ENCODE assay signal across 11 cellular contexts in the genomic region with DNA sequence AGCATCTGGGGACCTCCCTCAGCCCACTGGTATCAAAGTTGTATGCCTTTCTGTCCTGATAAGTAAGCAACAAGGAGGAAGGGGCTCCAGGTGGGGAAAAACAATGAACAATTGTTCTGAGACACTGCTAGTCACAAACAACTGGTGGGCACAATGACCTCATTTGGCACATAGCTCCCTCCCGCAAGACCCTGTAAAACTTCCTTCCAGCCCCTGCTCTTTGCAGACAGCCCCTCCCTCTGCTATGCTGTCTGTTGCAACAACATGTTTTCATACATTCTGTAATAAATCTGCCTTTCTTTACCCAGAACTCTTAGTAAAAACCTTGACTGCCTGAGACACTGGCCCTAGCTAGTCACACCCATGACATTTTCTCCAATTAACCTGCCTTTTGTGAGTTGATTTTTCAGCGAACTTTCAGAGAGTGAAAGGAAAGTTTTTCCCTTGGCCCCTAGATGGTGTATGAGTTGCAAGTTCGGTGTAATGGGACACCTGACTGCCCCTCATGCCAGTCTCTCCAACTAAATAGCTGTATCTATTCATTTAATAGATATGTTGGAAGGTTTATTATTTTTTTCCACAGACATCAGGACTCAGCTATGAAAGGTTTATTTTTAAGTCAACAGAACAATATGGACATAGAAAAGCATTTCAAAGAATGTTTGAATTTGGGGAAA.
DNase-seq lines count a peak whose midpoint lies in the region; ATAC-seq, FAIRE-seq and TF ChIP-seq lines count a peak whose summit lies in the region.
"Had no signal": no experiment of that assay in that cellular context is flagged by ENCODE, and none has a peak within 500 bp of the region (broad histone marks: within the 10 kb centered on the region; RNA-seq: fewer than 3 reads in every experiment).

No MANE protein-coding gene starts in this region.

- CTCF ChIA-PET in A673 (lab: Charles Lee), result no interaction called here

- H3K79me2 ChIP-seq in H9 (ENCODE audit: insufficient read depth, low read length) (no peaks in the 10 kb centered on the region), keratinocyte (ENCODE audit: control insufficient read depth, insufficient read depth, low read length) (no peaks in the 10 kb centered on the region)

- intact Hi-C loops in A673 (cut with micrococcal nuclease; ENCODE audit: unreplicated experiment), result no loop called here

- H3K9me1 ChIP-seq in keratinocyte (ENCODE audit: control insufficient read depth, extremely low read depth, insufficient read depth, low read length), result no peaks in the 10 kb centered on the region

- POLR2A ChIA-PET in A673 (lab: Charles Lee; ENCODE audit: low non-redundant PET), result no interaction called here

- no peaks in the 10 kb centered on the region for H3K79me1 ChIP-seq in H9 (ENCODE audit: insufficient read depth, low read depth, low read length, poor library complexity, severe bottlenecking)

- peaks cover 22 to 30% of the 10 kb centered on the region in 2 experiments for H3K4me1 Mint-ChIP-seq in H9
- peaks cover 8% of the 10 kb centered on the region for H3K4me1 Mint-ChIP-seq in activated T-helper 17 cell treated with anti-CD3 and anti-CD28 coated beads, Interleukin-2, amount 50 U/mL, for 72 hours

- H2BK120ac ChIP-seq in H9 (ENCODE audit: low read depth, low read length, poor library complexity, severe bottlenecking), result no peak overlapping the region

- H3K36me3 Mint-ChIP-seq in H9 (ENCODE audit: insufficient read depth in 1 of 3, low read depth in 3 of 3), result peaks cover 2 to 28% (median 19%) of the 10 kb centered on the region in 3 experiments; a peak in 5 of 7 replicates
- H3K36me3 Mint-ChIP-seq in activated T-helper 17 cell treated with anti-CD3 and anti-CD28 coated beads, Interleukin-2, amount 50 U/mL, for 72 hours (ENCODE audit: low read depth), result peaks cover 82% of the 10 kb centered on the region

- no peak for ATAC-seq in activated T-helper 17 cell treated with anti-CD3 and anti-CD28 coated beads, Interleukin-2, amount 50 U/mL, for 72 hours (replicated peaks)
- ATAC-seq in GM21619 (IDR thresholded peaks at IDR 0.05; ENCODE audit: unreplicated experiment), result no peak
- no peak for ATAC-seq in GM21528 (IDR thresholded peaks at IDR 0.05; ENCODE audit: low FRiP score, unreplicated experiment)

- no peak overlapping the region for H4K8ac ChIP-seq in H9 (replicated peaks; ENCODE audit: insufficient read length, low read depth, low read length)

- H3K4ac ChIP-seq in H9 (ENCODE audit: low read depth, low read length), result no peak overlapping the region

- no peak overlapping the region for H2BK12ac ChIP-seq in H9 (ENCODE audit: insufficient read length, low read depth, low read length)

- H3K36me3 ChIP-seq in A673 (ENCODE audit: insufficient read depth, low read length, poor library complexity, severe bottlenecking) (no peaks in the 10 kb centered on the region), keratinocyte (ENCODE audit: control insufficient read depth in 2 of 2, extremely low read depth in 1 of 2, insufficient read depth in 2 of 2, low read length in 2 of 2) (peaks cover 0 to 2% of the 10 kb centered on the region in 2 experiments)

- no peak overlapping the region for H3K4me2 ChIP-seq in H9 (ENCODE audit: insufficient read depth, insufficient read length, low read length)
- no peak overlapping the region for H3K4me2 ChIP-seq in keratinocyte (ENCODE audit: control insufficient read depth, extremely low read depth, insufficient read depth, low read depth, low read length)

- TF ChIP-seq CTCF in A673 (conservative IDR thresholded peaks at IDR 0.05; ENCODE audit: low read depth, low read length) (0 out of 2 replicates have a peak, but pooled peaks have one; percentile 32), H9 (conservative IDR thresholded peaks at IDR 0.05) (peak; percentile 62), keratinocyte (optimal IDR thresholded peaks at IDR 0.05 in 1 of 3, IDR thresholded peaks at IDR 0.05 in 1 of 3, conservative IDR thresholded peaks at IDR 0.05 in 1 of 3; ENCODE audit: extremely low read depth in 1 of 3, insufficient read depth in 2 of 3, low read length in 3 of 3) (peak in 2 of 3 experiments; percentile 17 to 18)

- H3K23me2 ChIP-seq in H9 (ENCODE audit: insufficient read length, low read depth, low read length, poor library complexity, severe bottlenecking), result no peaks in the 10 kb centered on the region

- no peak overlapping the region for H2BK15ac ChIP-seq in H9 (ENCODE audit: low read depth, low read length)

- no peak overlapping the region for H3K18ac ChIP-seq in H9 (ENCODE audit: insufficient read length, low read depth, low read length)

- H4K5ac ChIP-seq in H9 (ENCODE audit: insufficient read length, low read depth, low read length), result no peak overlapping the region

- H3K4me1 ChIP-seq in A673 (ENCODE audit: insufficient read depth, low read length, poor library complexity, severe bottlenecking) (no peaks in the 10 kb centered on the region), H9 (ENCODE audit: insufficient read depth, low read length) (no peaks in the 10 kb centered on the region), keratinocyte (ENCODE audit: control insufficient read depth, extremely low read depth, insufficient read depth, low read length) (peaks cover 11% of the 10 kb centered on the region)

- H3K27ac ChIP-seq in A673 (ENCODE audit: low read depth, low read length, poor library complexity, severe bottlenecking) (no peak overlapping the region), H9 (ENCODE audit: insufficient read length, low read depth, low read length) (no peak overlapping the region), keratinocyte (ENCODE audit: control insufficient read depth, insufficient read depth, low read length) (no peak overlapping the region)
- H3K27ac ChIP-seq: neutrophil had no signal

- H3K9ac ChIP-seq in H9 (ENCODE audit: extremely low read depth, insufficient read length, low read length) (no peak overlapping the region), keratinocyte (ENCODE audit: control insufficient read depth, extremely low read depth, insufficient read depth, low read length) (no peak overlapping the region)

- H3K27me3 ChIP-seq in A673 (replicated peaks; ENCODE audit: insufficient read depth, low read depth, low read length, poor library complexity) (no peaks in the 10 kb centered on the region), H9 (ENCODE audit: insufficient read depth, low read length) (no peaks in the 10 kb centered on the region), keratinocyte (ENCODE audit: control insufficient read depth, extremely low read depth, insufficient read depth, low read length) (no peaks in the 10 kb centered on the region)
- H3K27me3 ChIP-seq: neutrophil had no signal

- H2AK5ac ChIP-seq in H9 (ENCODE audit: insufficient read length, low read length), result no peak overlapping the region

- no peak for FAIRE-seq in keratinocyte (lab: Jason Lieb, UNC)

- no peak overlapping the region for H2BK5ac ChIP-seq in H9 (ENCODE audit: insufficient read length, low read length)

- H4K91ac ChIP-seq in H9 (ENCODE audit: insufficient read length, low read depth, low read length), result no peak overlapping the region

- no peak overlapping the region for H3T11ph ChIP-seq in H9 (ENCODE audit: low read length)

- DNase-seq in A673 (ENCODE audit: low spot score) (no peak), H9 (no peak), keratinocyte (ENCODE audit: low read depth, low spot score) (no peak), GM19238 (ENCODE audit: insufficient read length, low spot score) (no peak), NCI-H510A (lab: John Stamatoyannopoulos, UW) (no peak)
- DNase-seq: NCI-H2029 had no signal

- H3K23ac ChIP-seq in H9 (ENCODE audit: insufficient read length, low read depth, low read length), result no peak overlapping the region

- H3K9me3 ChIP-seq in A673 (ENCODE audit: low read depth, low read length, poor library complexity, severe bottlenecking) (no peaks in the 10 kb centered on the region), H9 (ENCODE audit: control insufficient read depth, low read depth, low read length) (no peaks in the 10 kb centered on the region), keratinocyte (ENCODE audit: control insufficient read depth, low read depth, low read length) (no peaks in the 10 kb centered on the region)
- H3K9me3 ChIP-seq: neutrophil had no signal

- H3K4me3 Mint-ChIP-seq in H9, result no peak overlapping the region
- H3K4me3 Mint-ChIP-seq in activated T-helper 17 cell treated with anti-CD3 and anti-CD28 coated beads, Interleukin-2, amount 50 U/mL, for 72 hours, result no peak overlapping the region

- H3K56ac ChIP-seq in H9 (ENCODE audit: insufficient read length, low read depth, low read length), result no peak overlapping the region

- dilution Hi-C loops in keratinocyte (cut with MboI; ENCODE audit: extremely low pct_ligation_motif_present, low sequenced_read_pairs), result no loop called here

- H4K20me1 ChIP-seq in H9 (ENCODE audit: control insufficient read depth, insufficient read depth, insufficient read length) (no peaks in the 10 kb centered on the region), keratinocyte (ENCODE audit: control insufficient read depth, extremely low read depth, insufficient read depth, low read length) (no peaks in the 10 kb centered on the region)

- H2BK20ac ChIP-seq in H9 (ENCODE audit: low read depth, low read length, poor library complexity, severe bottlenecking), result no peak overlapping the region

- H3K27me3 Mint-ChIP-seq in H9 (ENCODE audit: low read depth), result no peaks in the 10 kb centered on the region
- H3K27me3 Mint-ChIP-seq in activated T-helper 17 cell treated with anti-CD3 and anti-CD28 coated beads, Interleukin-2, amount 50 U/mL, for 72 hours, result no peaks in the 10 kb centered on the region

- H3K9me3 Mint-ChIP-seq in H9, result no peaks in the 10 kb centered on the region
- no peaks in the 10 kb centered on the region for H3K9me3 Mint-ChIP-seq in activated T-helper 17 cell treated with anti-CD3 and anti-CD28 coated beads, Interleukin-2, amount 50 U/mL, for 72 hours
- H3K9me3 Mint-ChIP-seq: activated T-helper 2 cell treated with anti-CD3 and anti-CD28 coated beads, Interferon-gamma antibody, Interleukin-2, Interleukin-4, amounts not matched to agents 10 μg/mL and 5 μg/mL and 100 μg/mL, durations not matched to agents 14 hours and 24 hours and 36 hours had no signal

- no peak overlapping the region for H2AFZ ChIP-seq in H9 (ENCODE audit: low read length)
- no peak overlapping the region for H2AFZ ChIP-seq in keratinocyte (ENCODE audit: control insufficient read depth, low read length)

- peak overlapping the region; percentile 45 to 93 (median 67); a peak in 6 of 7 replicates for H3K27ac Mint-ChIP-seq in H9
- peak overlapping the region; percentile 41 for H3K27ac Mint-ChIP-seq in activated T-helper 17 cell treated with anti-CD3 and anti-CD28 coated beads, Interleukin-2, amount 50 U/mL, for 72 hours
- H3K27ac Mint-ChIP-seq: activated T-helper 2 cell treated with anti-CD3 and anti-CD28 coated beads, Interferon-gamma antibody, Interleukin-2, Interleukin-4, amounts not matched to agents 10 μg/mL and 5 μg/mL and 100 μg/mL, durations not matched to agents 14 hours and 24 hours and 36 hours had no signal

- WGBS in H9 (ENCODE audit: extremely low coverage, insufficient read length, low lambda C conversion rate), result no CpG with 5 or more reads among the region's 3 CpGs

- H3K4me3 ChIP-seq in A673 (ENCODE audit: low read depth, low read length, poor library complexity, severe bottlenecking) (no peak overlapping the region), keratinocyte (ENCODE audit: control insufficient read depth in 2 of 3, extremely low read depth in 1 of 3, insufficient read depth in 2 of 3, low read depth in 1 of 3, low read length in 3 of 3) (no peak overlapping the region)

- no TSS peak for BruUV-seq in A673 (replicated peaks; lab: Mats Ljungman, UMichigan)

- H3K14ac ChIP-seq in H9 (ENCODE audit: insufficient read depth, low read length), result no peak overlapping the region
